ENCODE assay signal across 24 cellular contexts in the genomic region with DNA sequence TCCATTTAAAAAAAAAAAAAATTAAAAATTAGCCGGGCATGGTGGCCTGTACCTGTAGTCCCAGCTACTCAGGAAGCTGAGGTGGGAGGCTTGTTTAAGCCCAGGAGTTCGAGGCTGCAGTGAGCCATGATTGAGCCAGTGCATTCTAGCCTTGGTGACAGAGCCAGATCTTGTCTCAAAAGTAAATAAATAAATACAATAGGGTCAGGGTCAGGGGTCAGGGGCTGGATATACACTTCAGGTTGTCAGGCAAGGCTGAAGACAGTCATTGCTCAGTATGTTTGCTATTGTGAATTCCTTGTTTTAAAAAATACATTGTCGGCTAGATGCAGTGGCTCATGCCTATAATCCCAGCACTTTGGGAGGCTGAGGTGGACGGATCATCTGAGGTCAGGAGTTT. TPM values are rescaled to one million over a fixed set of nuclear protein-coding genes. Genes with fewer than 3 reads are reported as not detected.
DNase-seq lines count a peak whose midpoint lies in the region; ATAC-seq, FAIRE-seq and TF ChIP-seq lines count a peak whose summit lies in the region.
"Had no signal": no experiment of that assay in that cellular context is flagged by ENCODE, and none has a peak within 500 bp of the region (broad histone marks: within the 10 kb centered on the region; RNA-seq: fewer than 3 reads in every experiment).

No MANE protein-coding gene starts in this region.

- H3K27me3 ChIP-seq in RWPE2 (ENCODE audit: insufficient read depth, poor library complexity, severe bottlenecking) = no peaks in the 10 kb centered on the region
- no peaks in the 10 kb centered on the region for H3K27me3 ChIP-seq in HepG2 (ENCODE audit: control insufficient read depth in 1 of 2, insufficient read depth in 2 of 2, low read length in 2 of 2)
- no peaks in the 10 kb centered on the region for H3K27me3 ChIP-seq in CD8-positive, alpha-beta memory T cell (ENCODE audit: insufficient read depth, low read length, poor library complexity, severe bottlenecking)

- peak overlapping the region; percentile 39 for H3K27ac ChIP-seq in C4-2B
- peak overlapping the region; percentile 64 for H3K27ac ChIP-seq in RWPE2 (ENCODE audit: poor library complexity, severe bottlenecking)
- H3K27ac ChIP-seq in HepG2 (ENCODE audit: extremely low read length, insufficient read depth, low read length) = no peak overlapping the region
- no peak overlapping the region for H3K27ac ChIP-seq in CD8-positive, alpha-beta memory T cell (ENCODE audit: low read depth, low read length)
- H3K27ac ChIP-seq: HL-60 had no signal

- H3K36me3 ChIP-seq in RWPE2 (ENCODE audit: low read depth) (no peaks in the 10 kb centered on the region), HepG2 (replicated peaks in 1 of 2; ENCODE audit: control insufficient read depth in 1 of 2, insufficient read depth in 2 of 2, low read length in 2 of 2) (no peaks in the 10 kb centered on the region)
- H3K36me3 ChIP-seq in CD8-positive, alpha-beta memory T cell (ENCODE audit: insufficient read depth, low read length) = no peaks in the 10 kb centered on the region

- CTCF ChIA-PET in HepG2 (lab: Yijun Ruan, JAX; ENCODE audit: low intra/inter-chr PET ratio, low total read pairs) = no interaction called here
- CTCF ChIA-PET in CD8-positive, alpha-beta memory T cell (lab: Charles Lee) = no interaction called here

- H4K20me1 ChIP-seq in HepG2 (ENCODE audit: insufficient read depth, low read length) = no peaks in the 10 kb centered on the region

- peak overlapping the region in 1 of 7 donors; percentile 23 for H3K4me3 Mint-ChIP-seq in CD8-positive, alpha-beta memory T cell
- H3K4me3 Mint-ChIP-seq: CD14-positive monocyte; CD8-positive, alpha-beta T cell; HFFc6 had no signal

- peaks cover 0 to 1% of the 10 kb centered on the region in 2 donors for H3K27me3 Mint-ChIP-seq in CD8-positive, alpha-beta memory T cell

- no TSS peak for BruUV-seq in HepG2 (replicated peaks; lab: Mats Ljungman, UMichigan)

- TF ChIP-seq EP300 in HepG2 (IDR thresholded peaks at IDR 0.05; ENCODE audit: low read depth in 2 of 2, low read length in 2 of 2) (no peak), HepG2 (CRISPR knock-in tag; IDR thresholded peaks at IDR 0.05; ENCODE audit: borderline replicate concordance) (no peak)

- H3K9me3 ChIP-seq in RWPE2 (ENCODE audit: severe bottlenecking) = no peaks in the 10 kb centered on the region
- no peaks in the 10 kb centered on the region for H3K9me3 ChIP-seq in HepG2 (ENCODE audit: low read length)
- H3K9me3 ChIP-seq in CD8-positive, alpha-beta memory T cell (ENCODE audit: low read length) = no peaks in the 10 kb centered on the region

- no peak for TF ChIP-seq RAD21 in HepG2 (CRISPR knock-in tag; IDR thresholded peaks at IDR 0.05)

- H3K4me1 Mint-ChIP-seq in CD8-positive, alpha-beta memory T cell = no peaks in the 10 kb centered on the region

- H3K9ac ChIP-seq in HepG2 (ENCODE audit: insufficient read depth, low read depth, low read length) = no peak overlapping the region

- no peak overlapping the region for H3K4me3 ChIP-seq in LNCaP clone FGC (ENCODE audit: low read depth, low read length)
- H3K4me3 ChIP-seq in RWPE2 (ENCODE audit: severe bottlenecking) = no peak overlapping the region
- H3K4me3 ChIP-seq in HepG2 (replicated peaks in 1 of 3; ENCODE audit: insufficient read depth in 1 of 3, low read depth in 2 of 3, low read length in 3 of 3) = no peak overlapping the region
- no peak overlapping the region for H3K4me3 ChIP-seq in CD8-positive, alpha-beta memory T cell (ENCODE audit: low read length)
- H3K4me3 ChIP-seq: K562 had no signal

- no peak for ATAC-seq in RWPE2 (ENCODE audit: low read depth)
- no peak for ATAC-seq in HepG2
- ATAC-seq: CD8-positive, alpha-beta T cell; HCT116; K562 had no signal

- in situ Hi-C loops in HepG2 (cut with HindIII; ENCODE audit: extremely low pct_ligation_motif_present, low pct_unique_long_range_greater_than_20kb) = no loop called here

- intact Hi-C loops in HepG2 (cut with micrococcal nuclease; ENCODE audit: unreplicated experiment) = no loop called here

- H3K4me1 ChIP-seq in RWPE2 (ENCODE audit: insufficient read depth, poor library complexity, severe bottlenecking) (peaks cover 19% of the 10 kb centered on the region), HepG2 (ENCODE audit: insufficient read depth, low read length) (peaks cover 75% of the 10 kb centered on the region)
- H3K4me1 ChIP-seq in CD8-positive, alpha-beta memory T cell (ENCODE audit: insufficient read depth, low read length) = no peaks in the 10 kb centered on the region

- POLR2A ChIA-PET in HepG2 (lab: Yijun Ruan, JAX) = interaction anchor here (1.2 kb wide), 1 partner anchor 10 kb away, joined by 5 read pairs; no protein-coding TSS in a partner anchor
- POLR2A ChIA-PET in CD8-positive, alpha-beta memory T cell (lab: Charles Lee) = no interaction called here

- peak; percentile 19 for DNase-seq in LNCaP clone FGC (ENCODE audit: low read depth)
- DNase-seq in RWPE2 (ENCODE audit: low spot score) = no peak
- peak; percentile 44 for DNase-seq in HepG2 (ENCODE audit: low spot score)
- DNase-seq in KG1 (lab: John Stamatoyannopoulos, UW) = no peak
- no peak for DNase-seq in CD8-positive, alpha-beta memory T cell
- no peak for DNase-seq in DMS153 (lab: John Stamatoyannopoulos, UW)
- no peak for DNase-seq in NCI-H1092 treated with DMSO at 0.1 percent for 48 hours (lab: John Stamatoyannopoulos, UW)
- DNase-seq: AML-193; CD8-positive, alpha-beta T cell; COR-L47; DMS 273 treated with DMSO at 0.1 percent for 48 hours; GDM1; GOT3; H7; HFFc6; IMR-90; Karpas-422 had no signal

- 4% methylated on average over 4 of the region's 4 CpGs for WGBS in HepG2 (ENCODE audit: low lambda C conversion rate)

- no peaks in the 10 kb centered on the region for H3K79me2 ChIP-seq in HepG2 (ENCODE audit: insufficient read depth, low read length)

- no peak overlapping the region for H2AFZ ChIP-seq in HepG2 (ENCODE audit: low read length)

- H3K4me2 ChIP-seq in HepG2 (ENCODE audit: low read depth, low read length) = no peak overlapping the region

- TF ChIP-seq CTCF in C4-2B (conservative IDR thresholded peaks at IDR 0.05) (no peak), LNCaP clone FGC (IDR thresholded peaks at IDR 0.05; ENCODE audit: control insufficient read depth, extremely low read depth, insufficient read depth) (no peak), RWPE2 (IDR thresholded peaks at IDR 0.05; ENCODE audit: poor library complexity, severe bottlenecking) (no peak), HepG2 (CRISPR knock-in tag; IDR thresholded peaks at IDR 0.05) (no peak)

- no peak for TF ChIP-seq POLR2A in HepG2 (IDR thresholded peaks at IDR 0.05; ENCODE audit: insufficient read depth in 1 of 2, low read depth in 2 of 2, low read length in 2 of 2)

- peak overlapping the region in 1 of 8 donors; percentile 54 for H3K27ac Mint-ChIP-seq in CD8-positive, alpha-beta memory T cell
- H3K27ac Mint-ChIP-seq: CD8-positive, alpha-beta T cell; HFFc6 had no signal

- FAIRE-seq in HepG2 (lab: Jason Lieb, UNC) = no peak
- FAIRE-seq: GM12892, GM18507 had no signal

- no peaks in the 10 kb centered on the region for H3K9me3 Mint-ChIP-seq in CD8-positive, alpha-beta memory T cell
- H3K9me3 Mint-ChIP-seq: CD8-positive, alpha-beta T cell; HFFc6 had no signal

- H3K36me3 Mint-ChIP-seq in CD8-positive, alpha-beta memory T cell = no peaks in the 10 kb centered on the region
- H3K36me3 Mint-ChIP-seq: CD14-positive monocyte; CD8-positive, alpha-beta T cell had no signal

TF ChIP-seq in HepG2, 621 proteins besides CTCF, POLR2A, EP300 and RAD21 (continues in another document):
- TF ChIP-seq, protein P1, sequence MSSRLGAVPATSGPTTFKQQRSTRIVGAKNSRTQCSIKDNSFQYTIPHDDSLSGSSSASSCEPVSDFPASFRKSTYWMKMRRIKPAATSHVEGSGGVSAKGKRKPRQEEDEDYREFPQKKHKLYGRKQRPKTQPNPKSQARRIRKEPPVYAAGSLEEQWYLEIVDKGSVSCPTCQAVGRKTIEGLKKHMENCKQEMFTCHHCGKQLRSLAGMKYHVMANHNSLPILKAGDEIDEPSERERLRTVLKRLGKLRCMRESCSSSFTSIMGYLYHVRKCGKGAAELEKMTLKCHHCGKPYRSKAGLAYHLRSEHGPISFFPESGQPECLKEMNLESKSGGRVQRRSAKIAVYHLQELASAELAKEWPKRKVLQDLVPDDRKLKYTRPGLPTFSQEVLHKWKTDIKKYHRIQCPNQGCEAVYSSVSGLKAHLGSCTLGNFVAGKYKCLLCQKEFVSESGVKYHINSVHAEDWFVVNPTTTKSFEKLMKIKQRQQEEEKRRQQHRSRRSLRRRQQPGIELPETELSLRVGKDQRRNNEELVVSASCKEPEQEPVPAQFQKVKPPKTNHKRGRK (CRISPR knock-in tag; IDR thresholded peaks at IDR 0.05) = no peak

RNA-seq across cellular contexts. Expression of a gene that starts 8.1 kb away (rescaled TPM):
- 196 and 238 TPM in 2 replicates for total RNA-seq in HepG2 (2016; rRNA removed; fragmentation: Illumina TruSeq; extraction: Trizol)
- total RNA-seq in HepG2 (2016; cell fraction: cytosol; rRNA removed; fragmentation: Illumina TruSeq; extraction: Trizol; ENCODE audit: low read depth) = 73.9 and 83.5 TPM in 2 replicates
- total RNA-seq in HepG2 (2016; cell fraction: insoluble cytoplasmic fraction; rRNA removed; fragmentation: Illumina TruSeq; extraction: Trizol) = 153 and 251 TPM in 2 replicates
- 138 and 161 TPM in 2 replicates for total RNA-seq in HepG2 (2016; cell fraction: membrane; rRNA removed; fragmentation: Illumina TruSeq; extraction: Trizol)
- 157 and 193 TPM in 2 replicates for total RNA-seq in HepG2 (2016; cell fraction: nucleus; rRNA removed; fragmentation: Illumina TruSeq; extraction: Trizol)
- polyA plus RNA-seq in HepG2 (2011; rRNA removed) = 150 and 188 TPM in 2 replicates
- 105 and 148 TPM in 2 replicates for polyA plus RNA-seq in HepG2 (2011; cell fraction: cytosol; rRNA removed)
- polyA plus RNA-seq in HepG2 (2011; cell fraction: nucleus; rRNA removed) = 113 and 116 TPM in 2 replicates
- 234 and 367 TPM in 2 replicates for polyA plus RNA-seq in HepG2 (2012)
- 126 and 140 TPM in 2 replicates for polyA plus RNA-seq in HepG2 (2016; cell fraction: cytosol; fragmentation: Illumina TruSeq; extraction: Trizol; ENCODE audit: low read depth)
- 190 and 266 TPM in 2 replicates for polyA plus RNA-seq in HepG2 (2016; cell fraction: insoluble cytoplasmic fraction; fragmentation: Illumina TruSeq; extraction: Trizol; ENCODE audit: low read depth)
- polyA plus RNA-seq in HepG2 (2016; cell fraction: membrane; fragmentation: Illumina TruSeq; extraction: Trizol; ENCODE audit: low read depth) = 168 and 215 TPM in 2 replicates
- polyA plus RNA-seq in HepG2 (2016; cell fraction: nucleus; fragmentation: Illumina TruSeq; extraction: Trizol; ENCODE audit: insufficient read depth, low read depth) = 308 and 328 TPM in 2 replicates
- 280 and 471 TPM in 2 replicates for polyA minus RNA-seq in HepG2 (2011; rRNA and poly(A)+ RNA removed; ENCODE audit: low replicate concordance)
- 128 and 140 TPM in 2 replicates for polyA minus RNA-seq in HepG2 (2011; cell fraction: cytosol; rRNA and poly(A)+ RNA removed)
- 47.4 and 62.7 TPM in 2 replicates for polyA minus RNA-seq in HepG2 (2011; cell fraction: nucleus; rRNA and poly(A)+ RNA removed)
- 100 to 1,000 TPM; 173 to 182 TPM for total RNA-seq in CD8-positive, alpha-beta memory T cell
- 59.3 TPM for polyA plus RNA-seq in CD8-positive, alpha-beta memory T cell

Comparison
In these comparisons a context has a peak if more than half of its experiments do, and no peak if none do; other contexts are left out.
1. H3K27ac ChIP-seq: peak in C4-2B (single experiment) and RWPE2 (single experiment); none in HepG2 (single experiment) and CD8-positive, alpha-beta memory T cell (single experiment).
2. DNase-seq: peak in LNCaP clone FGC (single experiment) and HepG2 (single experiment); none in RWPE2 (single experiment), KG1 (single experiment), CD8-positive, alpha-beta memory T cell (0 of 5), DMS153 (single experiment) and NCI-H1092 treated with DMSO at 0.1 percent for 48 hours (single experiment).